In genomic region chr19:3444695-3445234, GRCh38 we compare ENCODE assay signal across 24 cellular contexts. TPM values are rescaled to one million over a fixed set of nuclear protein-coding genes. Genes with fewer than 3 reads are reported as not detected.
DNase-seq lines count a peak whose midpoint lies in the region; ATAC-seq, FAIRE-seq and TF ChIP-seq lines count a peak whose summit lies in the region.
"Had no signal": no experiment of that assay in that cellular context is flagged by ENCODE, and none has a peak within 500 bp of the region (broad histone marks: within the 10 kb centered on the region; RNA-seq: fewer than 3 reads in every experiment).

No MANE protein-coding gene starts in this region.

- CTCF ChIA-PET in IMR-90 (lab: Yijun Ruan, JAX) (no interaction called here), endothelial cell of umbilical vein (lab: Charles Lee) (interaction anchor here (0.9 to 1.6 kb wide), 5 partner anchors 14 to 118 kb away, joined by 3 to 7 read pairs (median 5); no protein-coding TSS in a partner anchor)

- POLR2A ChIA-PET in IMR-90 (lab: Charles Lee; ENCODE audit: unreplicated experiment) = no interaction called here
- POLR2A ChIA-PET in endothelial cell of umbilical vein (lab: Charles Lee) = no interaction called here
- POLR2A ChIA-PET in naive thymus-derived CD8-positive, alpha-beta T cell (lab: Charles Lee) = no interaction called here

- H3K9ac ChIP-seq in ES-I3 (ENCODE audit: low read depth, low read length) (peak overlapping the region; percentile 10; the same call in 1 of the 2 replicates), IMR-90 (ENCODE audit: low read depth, low read length) (no peak overlapping the region), endothelial cell of umbilical vein (replicated peaks; ENCODE audit: extremely low read depth, insufficient read depth, low read length) (no peak overlapping the region), neural cell (ENCODE audit: low read length) (peak overlapping the region; percentile 62)

- H3K14ac ChIP-seq in IMR-90 (replicated peaks; ENCODE audit: low read depth, low read length) = no peak overlapping the region

- H3K36me3 ChIP-seq in ES-I3 (ENCODE audit: insufficient read depth, low read length) (no peaks in the 10 kb centered on the region), IMR-90 (ENCODE audit: control insufficient read depth, insufficient read depth, low read length) (peaks cover 59% of the 10 kb centered on the region), endothelial cell of umbilical vein (ENCODE audit: control insufficient read depth in 2 of 2, extremely low read depth in 1 of 2, insufficient read depth in 2 of 2, low read length in 2 of 2) (peaks cover 0 to 25% of the 10 kb centered on the region in 2 experiments), neural cell (ENCODE audit: insufficient read depth, low read length) (no peaks in the 10 kb centered on the region), upper lobe of right lung (peaks cover 79% of the 10 kb centered on the region)

- peaks cover 0 to 8% (median 0%) of the 10 kb centered on the region in 3 donors for H3K36me3 Mint-ChIP-seq in naive thymus-derived CD8-positive, alpha-beta T cell
- H3K36me3 Mint-ChIP-seq: CD4-positive, CD25-positive, alpha-beta regulatory T cell had no signal

- BruUV-seq in IMR-90 (replicated peaks; lab: Mats Ljungman, UMichigan) = no TSS peak
- no TSS peak for BruUV-seq in endothelial cell of umbilical vein (replicated peaks; lab: Mats Ljungman, UMichigan)

- no peaks in the 10 kb centered on the region for H3K9me3 ChIP-seq in ES-I3 (ENCODE audit: control insufficient read depth, insufficient read depth, low read length)
- no peaks in the 10 kb centered on the region for H3K9me3 ChIP-seq in IMR-90 (ENCODE audit: control insufficient read depth, insufficient read depth, low read length)
- no peaks in the 10 kb centered on the region for H3K9me3 ChIP-seq in endothelial cell of umbilical vein (replicated peaks; ENCODE audit: control insufficient read depth, insufficient read depth, low read length)
- no peaks in the 10 kb centered on the region for H3K9me3 ChIP-seq in neural cell (ENCODE audit: low read length)
- H3K9me3 ChIP-seq in upper lobe of right lung = no peaks in the 10 kb centered on the region
- H3K9me3 ChIP-seq: left lung, thoracic aorta had no signal

- H3K9me1 ChIP-seq in IMR-90 (ENCODE audit: insufficient read depth, low read length) (peaks cover 5% of the 10 kb centered on the region), endothelial cell of umbilical vein (replicated peaks; ENCODE audit: control insufficient read depth, extremely low read depth, insufficient read depth, low read length) (no peaks in the 10 kb centered on the region)

- H3K4me2 ChIP-seq in IMR-90 (ENCODE audit: low read depth, low read length) = no peak overlapping the region
- H3K4me2 ChIP-seq in endothelial cell of umbilical vein (ENCODE audit: insufficient read depth, low read length) = no peak overlapping the region
- no peak overlapping the region for H3K4me2 ChIP-seq in neural cell (ENCODE audit: low read length)

- H4K8ac ChIP-seq in IMR-90 (ENCODE audit: low read depth in 2 of 2, low read length in 2 of 2) = no peak overlapping the region

- TF ChIP-seq CTCF in IMR-90 (conservative IDR thresholded peaks at IDR 0.05; ENCODE audit: low read depth, low read length) (no peak), endothelial cell of umbilical vein (IDR thresholded peaks at IDR 0.05; ENCODE audit: extremely low read depth in 1 of 2, insufficient read depth in 1 of 2, low read depth in 1 of 2, low read length in 2 of 2) (no peak), neural cell (IDR thresholded peaks at IDR 0.05; ENCODE audit: poor library complexity, severe bottlenecking) (no peak), upper lobe of right lung (IDR thresholded peaks at IDR 0.05) (no peak)

- H4K5ac ChIP-seq in IMR-90 (ENCODE audit: low read depth, low read length) = no peak overlapping the region

- TF ChIP-seq RAD21 in IMR-90 (IDR thresholded peaks at IDR 0.05; ENCODE audit: low read length) (no peak), neural cell (conservative IDR thresholded peaks at IDR 0.05) (no peak)

- H3K23ac ChIP-seq in IMR-90 (ENCODE audit: low read depth, low read length) = peak overlapping the region; percentile 39; the same call in 1 of the 2 replicates

- ATAC-seq in IMR-90 (ENCODE audit: low read depth) = no peak
- ATAC-seq in HG02678 (IDR thresholded peaks at IDR 0.05; ENCODE audit: unreplicated experiment) = no peak
- no peak for ATAC-seq in upper lobe of right lung
- ATAC-seq in naive thymus-derived CD8-positive, alpha-beta T cell = no peak
- ATAC-seq: activated CD8-positive, alpha-beta T cell treated with anti-CD3 and anti-CD28 coated beads, Interleukin-2, amount 10 ng/mL, durations not matched to agents 7 days and 5 days; Panc1; SK-N-SH treated with all-trans-retinoic acid at 6 μM for 48 hours; stimulated activated memory B cell treated with anti-CD40 and anti-IgM and Interleukin-4, amounts not matched to agents 10 μg/mL and 1 μg/mL and 100 μg/mL, for 72 hours had no signal

- H3K27ac Mint-ChIP-seq in naive thymus-derived CD8-positive, alpha-beta T cell = no peak overlapping the region
- H3K27ac Mint-ChIP-seq: activated CD8-positive, alpha-beta T cell treated with anti-CD3 and anti-CD28 coated beads, Interleukin-2, amount 10 ng/mL, durations not matched to agents 7 days and 5 days; activated T-cell treated with anti-CD3 and anti-CD28 coated beads, Interleukin-2, amount 50 U/mL, for 24 hours; CD4-positive, CD25-positive, alpha-beta regulatory T cell had no signal

- H3K4me3 Mint-ChIP-seq in naive thymus-derived CD8-positive, alpha-beta T cell = no peak overlapping the region
- H3K4me3 Mint-ChIP-seq: activated CD8-positive, alpha-beta T cell treated with anti-CD3 and anti-CD28 coated beads, Interleukin-2, amount 10 ng/mL, durations not matched to agents 7 days and 5 days; activated T-cell treated with anti-CD3 and anti-CD28 coated beads, Interleukin-2, amount 50 U/mL, for 24 hours; CD4-positive, CD25-positive, alpha-beta regulatory T cell; stimulated activated memory B cell treated with anti-CD40 and anti-IgM and Interleukin-4, amounts not matched to agents 10 μg/mL and 1 μg/mL and 100 μg/mL, for 72 hours had no signal

- H2BK5ac ChIP-seq in IMR-90 (ENCODE audit: low read depth, low read length, poor library complexity, severe bottlenecking) = no peak overlapping the region

- no peaks in the 10 kb centered on the region for H3K27me3 Mint-ChIP-seq in naive thymus-derived CD8-positive, alpha-beta T cell
- H3K27me3 Mint-ChIP-seq: activated T-cell treated with anti-CD3 and anti-CD28 coated beads, Interleukin-2, amount 50 U/mL, for 24 hours; CD4-positive, CD25-positive, alpha-beta regulatory T cell; stimulated activated memory B cell treated with anti-CD40 and anti-IgM and Interleukin-4, amounts not matched to agents 10 μg/mL and 1 μg/mL and 100 μg/mL, for 72 hours had no signal

- TF ChIP-seq POLR2A in IMR-90 (IDR thresholded peaks at IDR 0.05; ENCODE audit: low read depth, low read length) = no peak
- peak; percentile 26 for TF ChIP-seq POLR2A in endothelial cell of umbilical vein (IDR thresholded peaks at IDR 0.05; ENCODE audit: low read depth, low read length)

- in situ Hi-C loops in IMR-90 (cut with MboI; ENCODE audit: low sequenced_read_pairs) = no loop called here

- dilution Hi-C loops in IMR-90 (cut with HindIII; ENCODE audit: low sequenced_read_pairs, unreplicated experiment) = no loop called here
- dilution Hi-C loops in endothelial cell of umbilical vein (cut with MboI; ENCODE audit: extremely low pct_ligation_motif_present, low sequenced_read_pairs) = no loop called here

- H3K56ac ChIP-seq in IMR-90 (ENCODE audit: extremely low read depth, insufficient read depth, low read length) = no peak overlapping the region

- H3K79me2 ChIP-seq in endothelial cell of umbilical vein (ENCODE audit: control insufficient read depth, insufficient read depth, low read length) = peaks cover 11% of the 10 kb centered on the region
- no peaks in the 10 kb centered on the region for H3K79me2 ChIP-seq in neural cell (replicated peaks; ENCODE audit: insufficient read depth, low read length)

- H2AK9ac ChIP-seq in IMR-90 (replicated peaks; ENCODE audit: low read depth, low read length, poor library complexity) = peak overlapping the region; percentile 23

- H3K9me3 Mint-ChIP-seq in naive thymus-derived CD8-positive, alpha-beta T cell = no peaks in the 10 kb centered on the region
- H3K9me3 Mint-ChIP-seq: activated T-cell treated with anti-CD3 and anti-CD28 coated beads, Interleukin-2, amount 50 U/mL, for 24 hours; CD4-positive, CD25-positive, alpha-beta regulatory T cell; stimulated activated memory B cell treated with anti-CD40 and anti-IgM and Interleukin-4, amounts not matched to agents 10 μg/mL and 1 μg/mL and 100 μg/mL, for 72 hours had no signal

- H3K18ac ChIP-seq in IMR-90 (ENCODE audit: low read depth, low read length) = no peak overlapping the region

- no peak overlapping the region for H3K27ac ChIP-seq in IMR-90 (ENCODE audit: insufficient read depth, low read length)
- no peak overlapping the region for H3K27ac ChIP-seq in endothelial cell of umbilical vein (ENCODE audit: insufficient read depth, low read depth, low read length)
- H3K27ac ChIP-seq in neural cell (ENCODE audit: low read length) = peak overlapping the region; percentile 24
- no peak overlapping the region for H3K27ac ChIP-seq in upper lobe of right lung

- no peaks in the 10 kb centered on the region for H3F3A ChIP-seq in neural cell (ENCODE audit: insufficient read depth, low read length, poor library complexity, severe bottlenecking)

- WGBS in IMR-90 (ENCODE audit: extremely low coverage in 2 of 2, insufficient read length in 1 of 2), 2 experiments = 84% methylated on average over 24 of the region's 24 CpGs; no CpG with 5 or more reads in 1 of the 2 experiments

- no peak for DNase-seq in IMR-90
- DNase-seq in endothelial cell of umbilical vein (ENCODE audit: low read depth, low spot score) = no peak
- DNase-seq in upper lobe of right lung = no peak
- DNase-seq in T1000 (lab: John Stamatoyannopoulos, UW) = no peak
- no peak for DNase-seq in naive thymus-derived CD8-positive, alpha-beta T cell
- DNase-seq: activated CD8-positive, alpha-beta T cell treated with anti-CD3 and anti-CD28 coated beads, Interleukin-2, amount 10 ng/mL, durations not matched to agents 7 days and 5 days; activated naive CD4-positive, alpha-beta T cell treated with Interleukin-2 at 50 U/mL for 16 hours; activated T-cell treated with anti-CD3 and anti-CD28 coated beads, Interleukin-2, amount 50 U/mL, for 24 hours; amniotic stem cell; CD4-positive, CD25-positive, alpha-beta regulatory T cell; NCI-H1092; NCI-H2029; NCI-H345 had no signal

- TF ChIP-seq EP300 in neural cell (conservative IDR thresholded peaks at IDR 0.05; ENCODE audit: poor library complexity, severe bottlenecking) = no peak

- H3K4ac ChIP-seq in IMR-90 (ENCODE audit: low read depth, low read length) = no peak overlapping the region

- H4K91ac ChIP-seq in IMR-90 (ENCODE audit: insufficient read depth, low read depth, low read length) = no peak overlapping the region

- peaks cover 47% of the 10 kb centered on the region for H4K20me1 ChIP-seq in IMR-90 (ENCODE audit: insufficient read depth, low read length)
- H4K20me1 ChIP-seq in endothelial cell of umbilical vein (replicated peaks; ENCODE audit: control insufficient read depth, extremely low read depth, insufficient read depth, low read length) = no peaks in the 10 kb centered on the region
- H4K20me1 ChIP-seq in neural cell (ENCODE audit: insufficient read depth) = no peaks in the 10 kb centered on the region

- no peaks in the 10 kb centered on the region for H3K9me2 ChIP-seq in neural cell (ENCODE audit: insufficient read depth, low read length)

- H3K79me1 ChIP-seq in IMR-90 (ENCODE audit: low read depth in 1 of 2, low read length in 2 of 2) = peaks cover 22 to 79% of the 10 kb centered on the region in 2 experiments

- no peak overlapping the region for H2AK5ac ChIP-seq in IMR-90 (ENCODE audit: low read depth, low read length)

- peaks cover 5 to 19% (median 10%) of the 10 kb centered on the region in 4 donors for H3K4me1 Mint-ChIP-seq in naive thymus-derived CD8-positive, alpha-beta T cell

- no peak overlapping the region for H2BK15ac ChIP-seq in IMR-90 (ENCODE audit: low read depth, low read length)

- H2AFZ ChIP-seq in IMR-90 (replicated peaks; ENCODE audit: low read length, poor library complexity) = peak overlapping the region; percentile 81
- H2AFZ ChIP-seq in endothelial cell of umbilical vein (ENCODE audit: low read depth, low read length) = no peak overlapping the region
- H2AFZ ChIP-seq in neural cell (ENCODE audit: low read depth, low read length) = peak overlapping the region; percentile 45

- no peak overlapping the region for H2BK20ac ChIP-seq in IMR-90 (ENCODE audit: low read depth, low read length)

- no peak for FAIRE-seq in endothelial cell of umbilical vein (lab: Jason Lieb, UNC)
- FAIRE-seq: GM19239 had no signal

- intact Hi-C loops in IMR-90 (cut with micrococcal nuclease) = no loop called here
- intact Hi-C loops in endothelial cell of umbilical vein (cut with micrococcal nuclease) = no loop called here
- intact Hi-C loops in upper lobe of right lung (cut with DNase I) = no loop called here

- H3K4me3 ChIP-seq in IMR-90 (ENCODE audit: insufficient read depth, low read depth, low read length) (no peak overlapping the region), endothelial cell of umbilical vein (replicated peaks in 1 of 3; ENCODE audit: insufficient read depth in 1 of 3, low read depth in 1 of 3, low read length in 3 of 3) (no peak overlapping the region), neural cell (ENCODE audit: low read length) (peak overlapping the region; percentile 47), upper lobe of right lung (no peak overlapping the region)
- H3K4me3 ChIP-seq: left lung, thoracic aorta had no signal

- H3K27me3 ChIP-seq in IMR-90 (ENCODE audit: control insufficient read depth, insufficient read depth, low read length) = no peaks in the 10 kb centered on the region
- H3K27me3 ChIP-seq in endothelial cell of umbilical vein (ENCODE audit: control insufficient read depth in 2 of 2, insufficient read depth in 2 of 2, low read length in 2 of 2) = no peaks in the 10 kb centered on the region
- no peaks in the 10 kb centered on the region for H3K27me3 ChIP-seq in neural cell (ENCODE audit: insufficient read depth, low read depth, low read length)
- H3K27me3 ChIP-seq in upper lobe of right lung = no peaks in the 10 kb centered on the region
- H3K27me3 ChIP-seq: left lung had no signal

- H3K4me1 ChIP-seq in ES-I3 (ENCODE audit: insufficient read depth, low read length) = peaks cover 10% of the 10 kb centered on the region
- H3K4me1 ChIP-seq in IMR-90 (ENCODE audit: control insufficient read depth, insufficient read depth, low read length) = no peaks in the 10 kb centered on the region; the same call in 1 of the 2 replicates
- H3K4me1 ChIP-seq in endothelial cell of umbilical vein (ENCODE audit: control insufficient read depth, extremely low read depth, insufficient read depth, low read length) = peaks cover 20% of the 10 kb centered on the region
- peaks cover 14% of the 10 kb centered on the region for H3K4me1 ChIP-seq in upper lobe of right lung

- H2BK120ac ChIP-seq in IMR-90 (ENCODE audit: low read depth, low read length) = no peak overlapping the region

RNA-seq across cellular contexts. Expression of gene SMIM24, which starts 35.6 kb away (rescaled TPM):
- total RNA-seq in IMR-90 (2012; rRNA removed) (not detected in 2 replicates), endothelial cell of umbilical vein (not detected in 2 replicates), upper lobe of right lung (not detected)
- polyA plus RNA-seq in IMR-90 (2012; rRNA removed) (not detected in 2 replicates), endothelial cell of umbilical vein (not detected in 2 replicates), neural cell (not detected in 2 replicates)
- 0.09 TPM in 1 of 2 replicates, not detected in the other for polyA plus RNA-seq in IMR-90 (2012; cell fraction: cytosol; rRNA removed)
- polyA plus RNA-seq in IMR-90 (2012; cell fraction: nucleus; rRNA removed; ENCODE audit: low replicate concordance) = not detected in 2 replicates
- not detected in 2 replicates for polyA plus RNA-seq in endothelial cell of umbilical vein (2011; cell fraction: cytosol; rRNA removed)
- polyA plus RNA-seq in endothelial cell of umbilical vein (2011; cell fraction: nucleus; rRNA removed) = 0.21 TPM in 1 of 2 replicates, not detected in the other
- not detected in 2 replicates for polyA plus RNA-seq in endothelial cell of umbilical vein (2012)
- polyA minus RNA-seq in endothelial cell of umbilical vein (1.2 TPM in 1 of 2 replicates, not detected in the other), neural cell (not detected in 2 replicates)
- not detected for polyA minus RNA-seq in endothelial cell of umbilical vein (2011; cell fraction: cytosol; rRNA and poly(A)+ RNA removed)
- not detected in 2 replicates for polyA minus RNA-seq in endothelial cell of umbilical vein (2011; cell fraction: nucleus; rRNA and poly(A)+ RNA removed)
- total RNA-seq in naive thymus-derived CD8-positive, alpha-beta T cell = not detected
- under 1 TPM; 0.43 to 0.57 (median 0.53) TPM for polyA plus RNA-seq in naive thymus-derived CD8-positive, alpha-beta T cell
- total RNA-seq: left lung, thoracic aorta had no signal
- polyA plus RNA-seq: CD4-positive, CD25-positive, alpha-beta regulatory T cell had no signal

RNA-seq across cellular contexts. Expression of gene SMIM44, which starts 38.5 kb away (rescaled TPM):
- total RNA-seq in IMR-90 (2012; rRNA removed) (not detected in 2 replicates), endothelial cell of umbilical vein (not detected in 2 replicates), upper lobe of right lung (not detected)
- polyA plus RNA-seq in IMR-90 (2012; rRNA removed) (not detected in 2 replicates), endothelial cell of umbilical vein (not detected in 2 replicates), neural cell (not detected in 2 replicates)
- polyA plus RNA-seq in IMR-90 (2012; cell fraction: cytosol; rRNA removed) = not detected in 2 replicates
- polyA plus RNA-seq in IMR-90 (2012; cell fraction: nucleus; rRNA removed; ENCODE audit: low replicate concordance) = not detected in 2 replicates
- polyA plus RNA-seq in endothelial cell of umbilical vein (2011; cell fraction: cytosol; rRNA removed) = not detected in 2 replicates
- not detected in 2 replicates for polyA plus RNA-seq in endothelial cell of umbilical vein (2011; cell fraction: nucleus; rRNA removed)
- polyA plus RNA-seq in endothelial cell of umbilical vein (2012) = not detected in 2 replicates
- polyA minus RNA-seq in endothelial cell of umbilical vein (not detected in 2 replicates), neural cell (not detected in 2 replicates)
- not detected for polyA minus RNA-seq in endothelial cell of umbilical vein (2011; cell fraction: cytosol; rRNA and poly(A)+ RNA removed)
- not detected in 2 replicates for polyA minus RNA-seq in endothelial cell of umbilical vein (2011; cell fraction: nucleus; rRNA and poly(A)+ RNA removed)
- total RNA-seq in naive thymus-derived CD8-positive, alpha-beta T cell = not detected
- not detected for polyA plus RNA-seq in naive thymus-derived CD8-positive, alpha-beta T cell
- total RNA-seq: activated CD8-positive, alpha-beta T cell treated with anti-CD3 and anti-CD28 coated beads, Interleukin-2, amount 10 ng/mL, durations not matched to agents 7 days and 5 days; CD4-positive, CD25-positive, alpha-beta regulatory T cell; left lung; thoracic aorta had no signal
- polyA plus RNA-seq: AG04450; CD4-positive, CD25-positive, alpha-beta regulatory T cell; esophagus had no signal

RNA-seq across cellular contexts. Expression of gene DOHH, which starts 55.7 kb away (rescaled TPM):
- 3.2 and 4.2 TPM in 2 replicates for total RNA-seq in IMR-90 (2012; rRNA removed)
- polyA plus RNA-seq in IMR-90 (2012; rRNA removed) = 9.2 and 13.6 TPM in 2 replicates
- polyA plus RNA-seq in IMR-90 (2012; cell fraction: cytosol; rRNA removed) = 19.8 and 19.9 TPM in 2 replicates
- polyA plus RNA-seq in IMR-90 (2012; cell fraction: nucleus; rRNA removed; ENCODE audit: low replicate concordance) = 5.3 and 24.1 TPM in 2 replicates
- 14.8 and 15.2 TPM in 2 replicates for total RNA-seq in endothelial cell of umbilical vein
- 8.0 and 8.7 TPM in 2 replicates for polyA plus RNA-seq in endothelial cell of umbilical vein
- 4.9 and 8.5 TPM in 2 replicates for polyA plus RNA-seq in endothelial cell of umbilical vein (2011; cell fraction: cytosol; rRNA removed)
- 4.1 and 5.8 TPM in 2 replicates for polyA plus RNA-seq in endothelial cell of umbilical vein (2011; cell fraction: nucleus; rRNA removed)
- 11.1 and 12.9 TPM in 2 replicates for polyA plus RNA-seq in endothelial cell of umbilical vein (2012)
- polyA minus RNA-seq in endothelial cell of umbilical vein = 3.8 and 5.0 TPM in 2 replicates
- 17.2 TPM for polyA minus RNA-seq in endothelial cell of umbilical vein (2011; cell fraction: cytosol; rRNA and poly(A)+ RNA removed)
- polyA minus RNA-seq in endothelial cell of umbilical vein (2011; cell fraction: nucleus; rRNA and poly(A)+ RNA removed) = 2.5 and 3.0 TPM in 2 replicates
- polyA plus RNA-seq in neural cell = 18.9 and 20.3 TPM in 2 replicates
- 11.9 and 12.7 TPM in 2 replicates for polyA minus RNA-seq in neural cell
- 12.2 TPM for total RNA-seq in upper lobe of right lung
- total RNA-seq in naive thymus-derived CD8-positive, alpha-beta T cell = 1 to 10 TPM; 6.5 to 6.6 TPM
- polyA plus RNA-seq in naive thymus-derived CD8-positive, alpha-beta T cell = 10 to 100 TPM in 1 of 3 donors, 1 to 10 TPM in 2; 6.9 to 15.5 (median 7.8) TPM

Comparison
In these comparisons a context has a peak if more than half of its experiments do, and no peak if none do; other contexts are left out.
1. H3K9ac ChIP-seq: peak in ES-I3 (single experiment) and neural cell (single experiment); none in IMR-90 (single experiment) and endothelial cell of umbilical vein (single experiment).